ENCODE assay signal across 1 cellular context in the genomic region with DNA sequence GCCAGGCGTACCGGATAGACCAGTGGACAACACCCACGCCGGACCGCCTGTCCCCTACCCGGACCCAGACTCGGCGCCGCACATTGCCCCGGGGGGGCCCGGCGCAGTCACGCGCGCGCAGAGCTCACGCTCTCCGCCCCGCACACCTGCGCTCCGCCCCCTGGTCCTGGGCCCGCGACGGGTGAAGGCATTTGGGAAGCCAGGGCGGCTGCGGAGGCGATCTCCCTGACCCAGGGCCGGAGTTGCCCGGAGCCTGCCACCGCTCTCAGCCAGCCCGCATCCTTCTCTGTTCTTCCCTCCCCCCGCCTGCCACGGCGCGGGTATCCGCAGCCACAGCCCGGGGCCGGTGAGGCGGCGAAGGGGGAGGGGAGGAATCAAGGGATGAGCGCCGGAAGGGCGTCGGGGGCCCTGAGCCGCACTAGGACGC.
TF ChIP-seq lines count a peak whose summit lies in the region.

No MANE protein-coding gene starts in this region.

TF ChIP-seq in HepG2, 621 proteins besides CTCF, POLR2A, EP300 and RAD21 (continued from another document and continues in another):
- TF ChIP-seq, protein P1, sequence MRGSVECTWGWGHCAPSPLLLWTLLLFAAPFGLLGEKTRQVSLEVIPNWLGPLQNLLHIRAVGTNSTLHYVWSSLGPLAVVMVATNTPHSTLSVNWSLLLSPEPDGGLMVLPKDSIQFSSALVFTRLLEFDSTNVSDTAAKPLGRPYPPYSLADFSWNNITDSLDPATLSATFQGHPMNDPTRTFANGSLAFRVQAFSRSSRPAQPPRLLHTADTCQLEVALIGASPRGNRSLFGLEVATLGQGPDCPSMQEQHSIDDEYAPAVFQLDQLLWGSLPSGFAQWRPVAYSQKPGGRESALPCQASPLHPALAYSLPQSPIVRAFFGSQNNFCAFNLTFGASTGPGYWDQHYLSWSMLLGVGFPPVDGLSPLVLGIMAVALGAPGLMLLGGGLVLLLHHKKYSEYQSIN (CRISPR knock-in tag; IDR thresholded peaks at IDR 0.05; ENCODE audit: borderline replicate concordance) = no peak
- TF ChIP-seq, protein P2, sequence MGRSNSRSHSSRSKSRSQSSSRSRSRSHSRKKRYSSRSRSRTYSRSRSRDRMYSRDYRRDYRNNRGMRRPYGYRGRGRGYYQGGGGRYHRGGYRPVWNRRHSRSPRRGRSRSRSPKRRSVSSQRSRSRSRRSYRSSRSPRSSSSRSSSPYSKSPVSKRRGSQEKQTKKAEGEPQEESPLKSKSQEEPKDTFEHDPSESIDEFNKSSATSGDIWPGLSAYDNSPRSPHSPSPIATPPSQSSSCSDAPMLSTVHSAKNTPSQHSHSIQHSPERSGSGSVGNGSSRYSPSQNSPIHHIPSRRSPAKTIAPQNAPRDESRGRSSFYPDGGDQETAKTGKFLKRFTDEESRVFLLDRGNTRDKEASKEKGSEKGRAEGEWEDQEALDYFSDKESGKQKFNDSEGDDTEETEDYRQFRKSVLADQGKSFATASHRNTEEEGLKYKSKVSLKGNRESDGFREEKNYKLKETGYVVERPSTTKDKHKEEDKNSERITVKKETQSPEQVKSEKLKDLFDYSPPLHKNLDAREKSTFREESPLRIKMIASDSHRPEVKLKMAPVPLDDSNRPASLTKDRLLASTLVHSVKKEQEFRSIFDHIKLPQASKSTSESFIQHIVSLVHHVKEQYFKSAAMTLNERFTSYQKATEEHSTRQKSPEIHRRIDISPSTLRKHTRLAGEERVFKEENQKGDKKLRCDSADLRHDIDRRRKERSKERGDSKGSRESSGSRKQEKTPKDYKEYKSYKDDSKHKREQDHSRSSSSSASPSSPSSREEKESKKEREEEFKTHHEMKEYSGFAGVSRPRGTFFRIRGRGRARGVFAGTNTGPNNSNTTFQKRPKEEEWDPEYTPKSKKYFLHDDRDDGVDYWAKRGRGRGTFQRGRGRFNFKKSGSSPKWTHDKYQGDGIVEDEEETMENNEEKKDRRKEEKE (IDR thresholded peaks at IDR 0.05) = no peak
- TF ChIP-seq ZBTB42 (CRISPR knock-in tag; IDR thresholded peaks at IDR 0.05) (no peak), KDM4B (CRISPR knock-in tag; IDR thresholded peaks at IDR 0.05) (no peak; the same call in 1 of the 2 replicates), ZFP90 (CRISPR knock-in tag; IDR thresholded peaks at IDR 0.05; ENCODE audit: borderline replicate concordance) (no peak), CCDC6 (CRISPR knock-in tag; IDR thresholded peaks at IDR 0.05) (0 out of 2 replicates have a peak, but pooled peaks have one; percentile 5), ZSCAN21 (CRISPR knock-in tag; IDR thresholded peaks at IDR 0.05; ENCODE audit: borderline replicate concordance) (no peak), SAP130 (CRISPR knock-in tag; IDR thresholded peaks at IDR 0.05; ENCODE audit: low read depth) (0 out of 2 replicates have a peak, but pooled peaks have one; percentile 30), FOXM1 (CRISPR knock-in tag; IDR thresholded peaks at IDR 0.05) (no peak), KDM6A (CRISPR knock-in tag; IDR thresholded peaks at IDR 0.05; ENCODE audit: low read depth) (no peak), IRF2 (CRISPR knock-in tag; IDR thresholded peaks at IDR 0.05) (no peak), ZNF274 (CRISPR knock-in tag; IDR thresholded peaks at IDR 0.05) (no peak), WIZ (CRISPR knock-in tag; IDR thresholded peaks at IDR 0.05) (0 out of 2 replicates have a peak, but pooled peaks have one; percentile 4), ZNF333 (CRISPR knock-in tag; IDR thresholded peaks at IDR 0.05; ENCODE audit: borderline replicate concordance) (no peak), ZEB1 (IDR thresholded peaks at IDR 0.05; ENCODE audit: insufficient replicate concordance, low read depth) (no peak), KAT8 (CRISPR knock-in tag; IDR thresholded peaks at IDR 0.05) (0 out of 2 replicates have a peak, but pooled peaks have one; percentile 42), SAFB2 (CRISPR knock-in tag; IDR thresholded peaks at IDR 0.05; ENCODE audit: borderline replicate concordance, low read depth) (no peak), ZNF432 (CRISPR knock-in tag; IDR thresholded peaks at IDR 0.05; ENCODE audit: borderline replicate concordance) (no peak), NKX3-1 (CRISPR knock-in tag; IDR thresholded peaks at IDR 0.05) (no peak), ZNF674 (CRISPR knock-in tag; IDR thresholded peaks at IDR 0.05; ENCODE audit: low read depth) (no peak), ZNF232 (CRISPR knock-in tag; IDR thresholded peaks at IDR 0.05; ENCODE audit: borderline replicate concordance) (no peak), ZFP37 (CRISPR knock-in tag; IDR thresholded peaks at IDR 0.05; ENCODE audit: borderline replicate concordance) (no peak), ZNF792 (CRISPR knock-in tag; IDR thresholded peaks at IDR 0.05) (no peak)
- TF ChIP-seq, protein P3, sequence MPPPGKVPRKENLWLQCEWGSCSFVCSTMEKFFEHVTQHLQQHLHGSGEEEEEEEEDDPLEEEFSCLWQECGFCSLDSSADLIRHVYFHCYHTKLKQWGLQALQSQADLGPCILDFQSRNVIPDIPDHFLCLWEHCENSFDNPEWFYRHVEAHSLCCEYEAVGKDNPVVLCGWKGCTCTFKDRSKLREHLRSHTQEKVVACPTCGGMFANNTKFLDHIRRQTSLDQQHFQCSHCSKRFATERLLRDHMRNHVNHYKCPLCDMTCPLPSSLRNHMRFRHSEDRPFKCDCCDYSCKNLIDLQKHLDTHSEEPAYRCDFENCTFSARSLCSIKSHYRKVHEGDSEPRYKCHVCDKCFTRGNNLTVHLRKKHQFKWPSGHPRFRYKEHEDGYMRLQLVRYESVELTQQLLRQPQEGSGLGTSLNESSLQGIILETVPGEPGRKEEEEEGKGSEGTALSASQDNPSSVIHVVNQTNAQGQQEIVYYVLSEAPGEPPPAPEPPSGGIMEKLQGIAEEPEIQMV (CRISPR knock-in tag; IDR thresholded peaks at IDR 0.05; ENCODE audit: low read depth) = no peak
- TF ChIP-seq, protein P4, sequence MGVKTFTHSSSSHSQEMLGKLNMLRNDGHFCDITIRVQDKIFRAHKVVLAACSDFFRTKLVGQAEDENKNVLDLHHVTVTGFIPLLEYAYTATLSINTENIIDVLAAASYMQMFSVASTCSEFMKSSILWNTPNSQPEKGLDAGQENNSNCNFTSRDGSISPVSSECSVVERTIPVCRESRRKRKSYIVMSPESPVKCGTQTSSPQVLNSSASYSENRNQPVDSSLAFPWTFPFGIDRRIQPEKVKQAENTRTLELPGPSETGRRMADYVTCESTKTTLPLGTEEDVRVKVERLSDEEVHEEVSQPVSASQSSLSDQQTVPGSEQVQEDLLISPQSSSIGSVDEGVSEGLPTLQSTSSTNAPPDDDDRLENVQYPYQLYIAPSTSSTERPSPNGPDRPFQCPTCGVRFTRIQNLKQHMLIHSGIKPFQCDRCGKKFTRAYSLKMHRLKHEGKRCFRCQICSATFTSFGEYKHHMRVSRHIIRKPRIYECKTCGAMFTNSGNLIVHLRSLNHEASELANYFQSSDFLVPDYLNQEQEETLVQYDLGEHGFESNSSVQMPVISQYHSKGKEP (CRISPR knock-in tag; IDR thresholded peaks at IDR 0.05) = no peak
- TF ChIP-seq, protein P5, sequence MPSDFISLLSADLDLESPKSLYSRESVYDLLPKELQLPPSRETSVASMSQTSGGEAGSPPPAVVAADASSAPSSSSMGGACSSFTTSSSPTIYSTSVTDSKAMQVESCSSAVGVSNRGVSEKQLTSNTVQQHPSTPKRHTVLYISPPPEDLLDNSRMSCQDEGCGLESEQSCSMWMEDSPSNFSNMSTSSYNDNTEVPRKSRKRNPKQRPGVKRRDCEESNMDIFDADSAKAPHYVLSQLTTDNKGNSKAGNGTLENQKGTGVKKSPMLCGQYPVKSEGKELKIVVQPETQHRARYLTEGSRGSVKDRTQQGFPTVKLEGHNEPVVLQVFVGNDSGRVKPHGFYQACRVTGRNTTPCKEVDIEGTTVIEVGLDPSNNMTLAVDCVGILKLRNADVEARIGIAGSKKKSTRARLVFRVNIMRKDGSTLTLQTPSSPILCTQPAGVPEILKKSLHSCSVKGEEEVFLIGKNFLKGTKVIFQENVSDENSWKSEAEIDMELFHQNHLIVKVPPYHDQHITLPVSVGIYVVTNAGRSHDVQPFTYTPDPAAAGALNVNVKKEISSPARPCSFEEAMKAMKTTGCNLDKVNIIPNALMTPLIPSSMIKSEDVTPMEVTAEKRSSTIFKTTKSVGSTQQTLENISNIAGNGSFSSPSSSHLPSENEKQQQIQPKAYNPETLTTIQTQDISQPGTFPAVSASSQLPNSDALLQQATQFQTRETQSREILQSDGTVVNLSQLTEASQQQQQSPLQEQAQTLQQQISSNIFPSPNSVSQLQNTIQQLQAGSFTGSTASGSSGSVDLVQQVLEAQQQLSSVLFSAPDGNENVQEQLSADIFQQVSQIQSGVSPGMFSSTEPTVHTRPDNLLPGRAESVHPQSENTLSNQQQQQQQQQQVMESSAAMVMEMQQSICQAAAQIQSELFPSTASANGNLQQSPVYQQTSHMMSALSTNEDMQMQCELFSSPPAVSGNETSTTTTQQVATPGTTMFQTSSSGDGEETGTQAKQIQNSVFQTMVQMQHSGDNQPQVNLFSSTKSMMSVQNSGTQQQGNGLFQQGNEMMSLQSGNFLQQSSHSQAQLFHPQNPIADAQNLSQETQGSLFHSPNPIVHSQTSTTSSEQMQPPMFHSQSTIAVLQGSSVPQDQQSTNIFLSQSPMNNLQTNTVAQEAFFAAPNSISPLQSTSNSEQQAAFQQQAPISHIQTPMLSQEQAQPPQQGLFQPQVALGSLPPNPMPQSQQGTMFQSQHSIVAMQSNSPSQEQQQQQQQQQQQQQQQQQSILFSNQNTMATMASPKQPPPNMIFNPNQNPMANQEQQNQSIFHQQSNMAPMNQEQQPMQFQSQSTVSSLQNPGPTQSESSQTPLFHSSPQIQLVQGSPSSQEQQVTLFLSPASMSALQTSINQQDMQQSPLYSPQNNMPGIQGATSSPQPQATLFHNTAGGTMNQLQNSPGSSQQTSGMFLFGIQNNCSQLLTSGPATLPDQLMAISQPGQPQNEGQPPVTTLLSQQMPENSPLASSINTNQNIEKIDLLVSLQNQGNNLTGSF (CRISPR knock-in tag; IDR thresholded peaks at IDR 0.05) = peak; percentile 19
- TF ChIP-seq, protein P6, sequence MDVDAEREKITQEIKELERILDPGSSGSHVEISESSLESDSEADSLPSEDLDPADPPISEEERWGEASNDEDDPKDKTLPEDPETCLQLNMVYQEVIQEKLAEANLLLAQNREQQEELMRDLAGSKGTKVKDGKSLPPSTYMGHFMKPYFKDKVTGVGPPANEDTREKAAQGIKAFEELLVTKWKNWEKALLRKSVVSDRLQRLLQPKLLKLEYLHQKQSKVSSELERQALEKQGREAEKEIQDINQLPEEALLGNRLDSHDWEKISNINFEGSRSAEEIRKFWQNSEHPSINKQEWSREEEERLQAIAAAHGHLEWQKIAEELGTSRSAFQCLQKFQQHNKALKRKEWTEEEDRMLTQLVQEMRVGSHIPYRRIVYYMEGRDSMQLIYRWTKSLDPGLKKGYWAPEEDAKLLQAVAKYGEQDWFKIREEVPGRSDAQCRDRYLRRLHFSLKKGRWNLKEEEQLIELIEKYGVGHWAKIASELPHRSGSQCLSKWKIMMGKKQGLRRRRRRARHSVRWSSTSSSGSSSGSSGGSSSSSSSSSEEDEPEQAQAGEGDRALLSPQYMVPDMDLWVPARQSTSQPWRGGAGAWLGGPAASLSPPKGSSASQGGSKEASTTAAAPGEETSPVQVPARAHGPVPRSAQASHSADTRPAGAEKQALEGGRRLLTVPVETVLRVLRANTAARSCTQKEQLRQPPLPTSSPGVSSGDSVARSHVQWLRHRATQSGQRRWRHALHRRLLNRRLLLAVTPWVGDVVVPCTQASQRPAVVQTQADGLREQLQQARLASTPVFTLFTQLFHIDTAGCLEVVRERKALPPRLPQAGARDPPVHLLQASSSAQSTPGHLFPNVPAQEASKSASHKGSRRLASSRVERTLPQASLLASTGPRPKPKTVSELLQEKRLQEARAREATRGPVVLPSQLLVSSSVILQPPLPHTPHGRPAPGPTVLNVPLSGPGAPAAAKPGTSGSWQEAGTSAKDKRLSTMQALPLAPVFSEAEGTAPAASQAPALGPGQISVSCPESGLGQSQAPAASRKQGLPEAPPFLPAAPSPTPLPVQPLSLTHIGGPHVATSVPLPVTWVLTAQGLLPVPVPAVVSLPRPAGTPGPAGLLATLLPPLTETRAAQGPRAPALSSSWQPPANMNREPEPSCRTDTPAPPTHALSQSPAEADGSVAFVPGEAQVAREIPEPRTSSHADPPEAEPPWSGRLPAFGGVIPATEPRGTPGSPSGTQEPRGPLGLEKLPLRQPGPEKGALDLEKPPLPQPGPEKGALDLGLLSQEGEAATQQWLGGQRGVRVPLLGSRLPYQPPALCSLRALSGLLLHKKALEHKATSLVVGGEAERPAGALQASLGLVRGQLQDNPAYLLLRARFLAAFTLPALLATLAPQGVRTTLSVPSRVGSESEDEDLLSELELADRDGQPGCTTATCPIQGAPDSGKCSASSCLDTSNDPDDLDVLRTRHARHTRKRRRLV (CRISPR knock-in tag; IDR thresholded peaks at IDR 0.05) = no peak; the same call in 1 of the 2 replicates
- TF ChIP-seq, protein P7, sequence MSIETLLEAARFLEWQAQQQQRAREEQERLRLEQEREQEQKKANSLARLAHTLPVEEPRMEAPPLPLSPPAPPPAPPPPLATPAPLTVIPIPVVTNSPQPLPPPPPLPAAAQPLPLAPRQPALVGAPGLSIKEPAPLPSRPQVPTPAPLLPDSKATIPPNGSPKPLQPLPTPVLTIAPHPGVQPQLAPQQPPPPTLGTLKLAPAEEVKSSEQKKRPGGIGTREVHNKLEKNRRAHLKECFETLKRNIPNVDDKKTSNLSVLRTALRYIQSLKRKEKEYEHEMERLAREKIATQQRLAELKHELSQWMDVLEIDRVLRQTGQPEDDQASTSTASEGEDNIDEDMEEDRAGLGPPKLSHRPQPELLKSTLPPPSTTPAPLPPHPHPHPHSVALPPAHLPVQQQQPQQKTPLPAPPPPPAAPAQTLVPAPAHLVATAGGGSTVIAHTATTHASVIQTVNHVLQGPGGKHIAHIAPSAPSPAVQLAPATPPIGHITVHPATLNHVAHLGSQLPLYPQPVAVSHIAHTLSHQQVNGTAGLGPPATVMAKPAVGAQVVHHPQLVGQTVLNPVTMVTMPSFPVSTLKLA (IDR thresholded peaks at IDR 0.05) = no peak
- TF ChIP-seq, protein P8, sequence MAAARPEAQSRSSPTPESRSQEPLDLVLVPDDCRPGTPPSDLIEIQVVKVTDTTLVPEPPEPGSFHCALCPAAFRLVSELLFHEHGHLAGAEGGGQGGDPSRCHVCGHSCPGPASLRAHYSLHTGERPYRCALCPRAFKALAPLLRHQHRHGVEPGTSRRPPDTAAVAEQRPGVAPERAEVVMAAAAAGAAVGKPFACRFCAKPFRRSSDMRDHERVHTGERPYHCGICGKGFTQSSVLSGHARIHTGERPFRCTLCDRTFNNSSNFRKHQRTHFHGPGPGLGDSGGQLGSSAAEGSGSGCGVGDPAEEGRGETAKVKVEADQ (CRISPR knock-in tag; IDR thresholded peaks at IDR 0.05; ENCODE audit: borderline replicate concordance) = no peak
- TF ChIP-seq, protein P9, sequence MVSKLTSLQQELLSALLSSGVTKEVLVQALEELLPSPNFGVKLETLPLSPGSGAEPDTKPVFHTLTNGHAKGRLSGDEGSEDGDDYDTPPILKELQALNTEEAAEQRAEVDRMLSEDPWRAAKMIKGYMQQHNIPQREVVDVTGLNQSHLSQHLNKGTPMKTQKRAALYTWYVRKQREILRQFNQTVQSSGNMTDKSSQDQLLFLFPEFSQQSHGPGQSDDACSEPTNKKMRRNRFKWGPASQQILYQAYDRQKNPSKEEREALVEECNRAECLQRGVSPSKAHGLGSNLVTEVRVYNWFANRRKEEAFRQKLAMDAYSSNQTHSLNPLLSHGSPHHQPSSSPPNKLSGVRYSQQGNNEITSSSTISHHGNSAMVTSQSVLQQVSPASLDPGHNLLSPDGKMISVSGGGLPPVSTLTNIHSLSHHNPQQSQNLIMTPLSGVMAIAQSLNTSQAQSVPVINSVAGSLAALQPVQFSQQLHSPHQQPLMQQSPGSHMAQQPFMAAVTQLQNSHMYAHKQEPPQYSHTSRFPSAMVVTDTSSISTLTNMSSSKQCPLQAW (CRISPR knock-in tag; IDR thresholded peaks at IDR 0.05) = no peak
